Comparison of ENCODE assay signal across 14 cellular contexts in genomic region chr2:16425462-16426336, GRCh38.
DNase-seq lines count a peak whose midpoint lies in the region; ATAC-seq and TF ChIP-seq lines count a peak whose summit lies in the region.
"Had no signal": no experiment of that assay in that cellular context is flagged by ENCODE, and none has a peak within 500 bp of the region (broad histone marks: within the 10 kb centered on the region; RNA-seq: fewer than 3 reads in every experiment).

No MANE protein-coding gene starts in this region.

- ATAC-seq in left cardiac atrium (peak; percentile 79 to 95), HG03457 (IDR thresholded peaks at IDR 0.05; ENCODE audit: unreplicated experiment) (no peak), HG02970 (IDR thresholded peaks at IDR 0.05; ENCODE audit: low FRiP score, unreplicated experiment) (no peak), GM19023 (IDR thresholded peaks at IDR 0.05; ENCODE audit: unreplicated experiment) (no peak)
- ATAC-seq: activated CD4-positive, CD25-positive, alpha-beta regulatory T cell treated with anti-CD3 and anti-CD28 coated beads, Interleukin-2, amount 50 U/mL, for 24 hours; activated naive CD8-positive, alpha-beta T cell treated with anti-CD3 and anti-CD28 coated beads, Interleukin-2, amount 50 U/mL, for 24 hours; HCT116; naive thymus-derived CD4-positive, alpha-beta T cell had no signal

- DNase-seq in DMS53 (lab: John Stamatoyannopoulos, UW), result peak; percentile 82
- DNase-seq in LNCaP clone FGC (ENCODE audit: low read depth), result peak; percentile 11
- DNase-seq in left cardiac atrium, result peak; percentile 37
- peak; percentile 87 for DNase-seq in mucosa of gallbladder (ENCODE audit: low spot score)
- no peak for DNase-seq in chondrocyte (ENCODE audit: low spot score)
- DNase-seq: activated naive CD8-positive, alpha-beta T cell treated with anti-CD3 and anti-CD28 coated beads, Interleukin-2, amount 50 U/mL, for 24 hours; C1 segment of cervical spinal cord; cortex of kidney; naive thymus-derived CD4-positive, alpha-beta T cell had no signal

- no peak overlapping the region for H3K4me3 ChIP-seq in LNCaP clone FGC (ENCODE audit: low read depth, low read length)

- peaks cover 3% of the 10 kb centered on the region for H3K27me3 Mint-ChIP-seq in chondrocyte (ENCODE audit: low read depth)
- H3K27me3 Mint-ChIP-seq: activated naive CD8-positive, alpha-beta T cell treated with anti-CD3 and anti-CD28 coated beads, Interleukin-2, amount 50 U/mL, for 24 hours had no signal

- peaks cover 2% of the 10 kb centered on the region for H3K4me1 Mint-ChIP-seq in chondrocyte (ENCODE audit: low read depth)
- H3K4me1 Mint-ChIP-seq: activated naive CD8-positive, alpha-beta T cell treated with anti-CD3 and anti-CD28 coated beads, Interleukin-2, amount 50 U/mL, for 24 hours; naive thymus-derived CD4-positive, alpha-beta T cell had no signal

- H3K27ac Mint-ChIP-seq in chondrocyte (ENCODE audit: unreplicated experiment), result no peak overlapping the region
- H3K27ac Mint-ChIP-seq: activated naive CD8-positive, alpha-beta T cell treated with anti-CD3 and anti-CD28 coated beads, Interleukin-2, amount 50 U/mL, for 24 hours; naive thymus-derived CD4-positive, alpha-beta T cell had no signal

- no peaks in the 10 kb centered on the region for H3K36me3 Mint-ChIP-seq in chondrocyte (ENCODE audit: low read depth)
- H3K36me3 Mint-ChIP-seq: naive thymus-derived CD4-positive, alpha-beta T cell had no signal

- H3K9me3 Mint-ChIP-seq in chondrocyte (ENCODE audit: low read depth), result peaks cover 3% of the 10 kb centered on the region
- H3K9me3 Mint-ChIP-seq: activated naive CD8-positive, alpha-beta T cell treated with anti-CD3 and anti-CD28 coated beads, Interleukin-2, amount 50 U/mL, for 24 hours had no signal

- intact Hi-C loops in left cardiac atrium (cut with DNase I), result no loop called here

- no peak overlapping the region for H3K4me3 Mint-ChIP-seq in chondrocyte (ENCODE audit: unreplicated experiment)
- H3K4me3 Mint-ChIP-seq: activated naive CD8-positive, alpha-beta T cell treated with anti-CD3 and anti-CD28 coated beads, Interleukin-2, amount 50 U/mL, for 24 hours; naive thymus-derived CD4-positive, alpha-beta T cell had no signal

- no peak for TF ChIP-seq CTCF in LNCaP clone FGC (IDR thresholded peaks at IDR 0.05; ENCODE audit: control insufficient read depth, extremely low read depth, insufficient read depth)
- no peak for TF ChIP-seq CTCF in chondrocyte (IDR thresholded peaks at IDR 0.05)

Comparison
In these comparisons a context has a peak if more than half of its experiments do, and no peak if none do; other contexts are left out.
1. ATAC-seq: peak in left cardiac atrium (2 of 2); none in HG03457 (single experiment), HG02970 (single experiment) and GM19023 (single experiment).